8 cellular contexts compared by ENCODE assay signal in genomic region chr7:114554781-114555537, GRCh38.
DNase-seq lines count a peak whose midpoint lies in the region; ATAC-seq and TF ChIP-seq lines count a peak whose summit lies in the region.

No MANE protein-coding gene starts in this region.

- DNase-seq in ELR (ENCODE audit: low read depth) (peak; percentile 79), HT1080 (ENCODE audit: low read depth) (peak; percentile 79), cardiac fibroblast (ENCODE audit: low read depth in 2 of 2) (peak; percentile 22 to 63), NCI-H1694 (lab: John Stamatoyannopoulos, UW) (no peak), NCI-H2227 treated with DMSO at 0.1 percent for 48 hours (lab: John Stamatoyannopoulos, UW) (no peak), activated T-cell treated with anti-CD3 and anti-CD28 coated beads for 4 hours (no peak)
- DNase-seq in stimulated activated CD4-positive, alpha-beta T cell treated with anti-CD3 and anti-CD28 coated beads, Interleukin-4, amount 100 ng/mL, for 4 hours: no peak

- ATAC-seq in GM21528 (IDR thresholded peaks at IDR 0.05; ENCODE audit: low FRiP score, unreplicated experiment): peak; percentile 81

- TF ChIP-seq CTCF in cardiac fibroblast (IDR thresholded peaks at IDR 0.05; ENCODE audit: low read depth, low read length): no peak

- H3K4me3 ChIP-seq in cardiac fibroblast (replicated peaks in 1 of 2; ENCODE audit: low read depth in 2 of 2, low read length in 2 of 2): no peak overlapping the region

Comparison
In these comparisons a context has a peak if more than half of its experiments do, and no peak if none do; other contexts are left out.
1. DNase-seq: peak in ELR (single experiment), HT1080 (single experiment) and cardiac fibroblast (2 of 2); none in NCI-H1694 (single experiment), NCI-H2227 treated with DMSO at 0.1 percent for 48 hours (single experiment), stimulated activated CD4-positive, alpha-beta T cell treated with anti-CD3 and anti-CD28 coated beads, Interleukin-4, amount 100 ng/mL, for 4 hours (0 of 2) and activated T-cell treated with anti-CD3 and anti-CD28 coated beads for 4 hours (single experiment).